9 cellular contexts compared by ENCODE assay signal in genomic region chr7:141511370-141512335, GRCh38. TPM values are rescaled to one million over a fixed set of nuclear protein-coding genes. Genes with fewer than 3 reads are reported as not detected.
DNase-seq lines count a peak whose midpoint lies in the region; ATAC-seq, FAIRE-seq and TF ChIP-seq lines count a peak whose summit lies in the region.
"Had no signal": no experiment of that assay in that cellular context is flagged by ENCODE, and none has a peak within 500 bp of the region (broad histone marks: within the 10 kb centered on the region; RNA-seq: fewer than 3 reads in every experiment).

No MANE protein-coding gene starts in this region.

- H2AFZ ChIP-seq in astrocyte (ENCODE audit: low read depth, low read length), result peak overlapping the region; percentile 26

- no peak overlapping the region for H3K9ac ChIP-seq in astrocyte (ENCODE audit: low read length)

- no peaks in the 10 kb centered on the region for H3K36me3 ChIP-seq in astrocyte (ENCODE audit: insufficient read depth, low read length)
- no peaks in the 10 kb centered on the region for H3K36me3 ChIP-seq in kidney epithelial cell (ENCODE audit: control insufficient read depth, insufficient read depth, low read length)

- intact Hi-C loops in activated CD4-positive, alpha-beta T cell treated with anti-CD3 and anti-CD28 coated beads for 36 hours (cut with DNase I, micrococcal nuclease), result no loop called here

- peaks cover 62% of the 10 kb centered on the region for H3K27me3 Mint-ChIP-seq in activated CD4-positive, alpha-beta T cell treated with anti-CD3 and anti-CD28 coated beads for 36 hours
- H3K27me3 Mint-ChIP-seq in astrocyte (ENCODE audit: low read depth, unreplicated experiment), result peaks cover 29% of the 10 kb centered on the region
- H3K27me3 Mint-ChIP-seq in stimulated activated naive CD8-positive, alpha-beta T cell treated with anti-CD3 and anti-CD28 coated beads, Interleukin-15, Interleukin-2, amounts not matched to agents 100 ng/mL and 50 ng/mL, for 24 hours, result peaks cover 75% of the 10 kb centered on the region

- H3K9me3 Mint-ChIP-seq in activated CD4-positive, alpha-beta T cell treated with anti-CD3 and anti-CD28 coated beads for 36 hours (ENCODE audit: low read depth), result no peaks in the 10 kb centered on the region
- H3K9me3 Mint-ChIP-seq in astrocyte (ENCODE audit: unreplicated experiment), result peaks cover 3% of the 10 kb centered on the region
- peaks cover 9% of the 10 kb centered on the region for H3K9me3 Mint-ChIP-seq in stimulated activated naive CD8-positive, alpha-beta T cell treated with anti-CD3 and anti-CD28 coated beads, Interleukin-15, Interleukin-2, amounts not matched to agents 100 ng/mL and 50 ng/mL, for 24 hours

- H3K4me3 Mint-ChIP-seq in activated CD4-positive, alpha-beta T cell treated with anti-CD3 and anti-CD28 coated beads for 36 hours, result peak overlapping the region; percentile 9
- no peak overlapping the region for H3K4me3 Mint-ChIP-seq in astrocyte (ENCODE audit: unreplicated experiment)
- peak overlapping the region; percentile 59 for H3K4me3 Mint-ChIP-seq in stimulated activated naive CD8-positive, alpha-beta T cell treated with anti-CD3 and anti-CD28 coated beads, Interleukin-15, Interleukin-2, amounts not matched to agents 100 ng/mL and 50 ng/mL, for 24 hours

- no peaks in the 10 kb centered on the region for H3K9me3 ChIP-seq in astrocyte (ENCODE audit: insufficient read depth, low read depth, low read length)

- peak overlapping the region; percentile 48 for H3K4me2 ChIP-seq in astrocyte (ENCODE audit: low read length)

- H3K36me3 Mint-ChIP-seq in activated CD4-positive, alpha-beta T cell treated with anti-CD3 and anti-CD28 coated beads for 36 hours (ENCODE audit: low read depth), result no peaks in the 10 kb centered on the region
- no peaks in the 10 kb centered on the region for H3K36me3 Mint-ChIP-seq in astrocyte (ENCODE audit: low read depth, unreplicated experiment)
- no peaks in the 10 kb centered on the region for H3K36me3 Mint-ChIP-seq in stimulated activated naive CD8-positive, alpha-beta T cell treated with anti-CD3 and anti-CD28 coated beads, Interleukin-15, Interleukin-2, amounts not matched to agents 100 ng/mL and 50 ng/mL, for 24 hours (ENCODE audit: low read depth)

- H4K20me1 ChIP-seq in astrocyte (ENCODE audit: insufficient read depth, low read length), result no peaks in the 10 kb centered on the region

- no peak for ATAC-seq in activated CD4-positive, alpha-beta T cell treated with anti-CD3 and anti-CD28 coated beads for 36 hours
- no peak for ATAC-seq in GM21526 (IDR thresholded peaks at IDR 0.05; ENCODE audit: low FRiP score, unreplicated experiment)

- POLR2A ChIA-PET in activated CD4-positive, alpha-beta T cell treated with anti-CD3 and anti-CD28 coated beads for 36 hours (lab: Charles Lee), result no interaction called here

- H3K4me1 Mint-ChIP-seq in activated CD4-positive, alpha-beta T cell treated with anti-CD3 and anti-CD28 coated beads for 36 hours, result peaks cover 16% of the 10 kb centered on the region
- H3K4me1 Mint-ChIP-seq in astrocyte (ENCODE audit: low read depth, unreplicated experiment), result no peaks in the 10 kb centered on the region
- peaks cover 23% of the 10 kb centered on the region for H3K4me1 Mint-ChIP-seq in stimulated activated naive CD8-positive, alpha-beta T cell treated with anti-CD3 and anti-CD28 coated beads, Interleukin-15, Interleukin-2, amounts not matched to agents 100 ng/mL and 50 ng/mL, for 24 hours (ENCODE audit: low read depth)

- TF ChIP-seq CTCF in astrocyte (IDR thresholded peaks at IDR 0.05; ENCODE audit: insufficient read depth, low read depth, low read length) (no peak), kidney epithelial cell (IDR thresholded peaks at IDR 0.05; ENCODE audit: insufficient read depth, low read length, poor library complexity, severe bottlenecking) (no peak), GM13976 (IDR thresholded peaks at IDR 0.05; ENCODE audit: borderline replicate concordance, control extremely low read depth, extremely low read depth, insufficient read depth, missing control alignments) (no peak)

- in situ Hi-C loops in GM13976 (cut with MboI; ENCODE audit: low sequenced_read_pairs, unreplicated experiment), result no loop called here

- no peak overlapping the region for H3K27ac ChIP-seq in astrocyte (ENCODE audit: low read depth, low read length)
- H3K27ac ChIP-seq: VCaP had no signal

- peaks cover 12% of the 10 kb centered on the region for H3K27me3 ChIP-seq in astrocyte (ENCODE audit: insufficient read depth, low read length)
- peaks cover 12% of the 10 kb centered on the region for H3K27me3 ChIP-seq in kidney epithelial cell (ENCODE audit: control insufficient read depth, insufficient read depth, low read length)

- peak; percentile 12 for DNase-seq in activated CD4-positive, alpha-beta T cell treated with anti-CD3 and anti-CD28 coated beads for 36 hours
- no peak for DNase-seq in activated CD4-positive, alpha-beta T cell treated with anti-CD3 and anti-CD28 coated beads for 4 hours
- no peak for DNase-seq in astrocyte (ENCODE audit: low read depth)
- DNase-seq in kidney epithelial cell (ENCODE audit: low read depth), result peak; percentile 1
- no peak for DNase-seq in SHP77 (lab: John Stamatoyannopoulos, UW)
- no peak for DNase-seq in GM13976 (ENCODE audit: low spot score)

- no peaks in the 10 kb centered on the region for H3K79me2 ChIP-seq in astrocyte (ENCODE audit: insufficient read depth, low read length)

- H3K27ac Mint-ChIP-seq in activated CD4-positive, alpha-beta T cell treated with anti-CD3 and anti-CD28 coated beads for 36 hours, result no peak overlapping the region
- no peak overlapping the region for H3K27ac Mint-ChIP-seq in astrocyte (ENCODE audit: unreplicated experiment)
- H3K27ac Mint-ChIP-seq in stimulated activated naive CD8-positive, alpha-beta T cell treated with anti-CD3 and anti-CD28 coated beads, Interleukin-15, Interleukin-2, amounts not matched to agents 100 ng/mL and 50 ng/mL, for 24 hours, result no peak overlapping the region

- H3K4me3 ChIP-seq in astrocyte (ENCODE audit: insufficient read depth, low read depth, low read length) (no peak overlapping the region), kidney epithelial cell (ENCODE audit: low read depth, low read length) (peak overlapping the region; percentile 11)

- H3K4me1 ChIP-seq in astrocyte (ENCODE audit: insufficient read depth, low read length), result no peaks in the 10 kb centered on the region

- CTCF ChIA-PET in activated CD4-positive, alpha-beta T cell treated with anti-CD3 and anti-CD28 coated beads for 36 hours (lab: Charles Lee), result no interaction called here

- FAIRE-seq in astrocyte (lab: Jason Lieb, UNC), result no peak

RNA-seq across cellular contexts. Expression of gene AGK, which starts 39.6 kb away (rescaled TPM):
- 10 to 100 TPM; 49.7 to 52.9 TPM for total RNA-seq in activated CD4-positive, alpha-beta T cell treated with anti-CD3 and anti-CD28 coated beads for 36 hours
- total RNA-seq in astrocyte, result 28.6 and 29.9 TPM in 2 replicates
- total RNA-seq in kidney epithelial cell, result 31.7 and 35.3 TPM in 2 replicates

Comparison
In these comparisons a context has a peak if more than half of its experiments do, and no peak if none do; other contexts are left out.
1. DNase-seq: peak in activated CD4-positive, alpha-beta T cell treated with anti-CD3 and anti-CD28 coated beads for 36 hours (single experiment) and kidney epithelial cell (single experiment); none in activated CD4-positive, alpha-beta T cell treated with anti-CD3 and anti-CD28 coated beads for 4 hours (0 of 2), astrocyte (single experiment), SHP77 (0 of 2) and GM13976 (single experiment).